1 cellular context compared by ENCODE assay signal in the genomic region with DNA sequence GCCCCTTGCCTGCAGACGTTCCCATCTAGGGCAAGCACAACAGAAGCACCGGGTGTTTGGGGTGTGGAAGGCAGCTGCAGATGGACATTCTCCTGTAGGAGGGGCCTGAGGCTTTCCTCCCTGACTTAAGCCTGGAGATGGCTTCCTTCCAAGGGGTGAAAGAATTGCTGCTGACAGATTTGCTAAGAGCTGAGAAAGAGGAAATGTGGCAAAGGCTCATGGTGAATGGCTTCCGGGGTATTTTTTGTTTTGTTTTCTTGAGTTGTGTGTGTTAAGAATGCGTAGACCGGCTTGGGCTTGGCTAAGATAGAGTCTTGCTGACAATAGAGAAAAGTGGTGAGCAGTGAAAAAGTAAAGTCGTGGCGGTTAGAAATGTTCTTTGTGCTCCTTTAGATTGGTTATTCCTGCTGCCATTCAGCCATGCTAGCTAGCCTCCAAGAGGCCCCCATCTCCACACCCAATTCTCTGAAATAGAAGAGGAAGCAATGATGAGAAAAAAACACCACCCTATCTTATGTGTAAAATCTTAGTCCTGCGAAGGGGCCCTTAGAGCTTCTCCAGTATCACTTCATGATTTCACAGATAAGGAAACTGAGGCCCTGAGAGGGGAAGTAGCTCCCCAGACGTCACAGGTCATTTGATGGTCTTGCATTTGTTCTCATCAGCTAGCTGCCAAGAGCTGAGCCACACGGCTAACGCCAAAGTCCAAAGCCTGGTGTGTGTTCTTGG.
TF ChIP-seq lines count a peak whose summit lies in the region.

No MANE protein-coding gene starts in this region.

TF ChIP-seq in WTC11, 78 proteins besides CTCF, POLR2A, EP300 and RAD21 (continued from another document):
- TF ChIP-seq TCF7 (CRISPR knock-in tag; IDR thresholded peaks at IDR 0.05; ENCODE audit: low read depth) = no peak
- TF ChIP-seq ZNF121 (CRISPR knock-in tag; IDR thresholded peaks at IDR 0.05) = no peak
- no peak for TF ChIP-seq NR2C2 (CRISPR knock-in tag; IDR thresholded peaks at IDR 0.05)
- TF ChIP-seq ZNF423 (CRISPR knock-in tag; IDR thresholded peaks at IDR 0.05) = no peak
